11 cellular contexts compared by ENCODE assay signal in genomic region chr3:23991236-23992050, GRCh38. TPM values are rescaled to one million over a fixed set of nuclear protein-coding genes. Genes with fewer than 3 reads are reported as not detected.
A peak's percentile ranks its signal among the peaks of the same experiment; 100 is the strongest.
DNase-seq lines count a peak whose midpoint lies in the region; ATAC-seq and TF ChIP-seq lines count a peak whose summit lies in the region.
"Had no signal": no experiment of that assay in that cellular context is flagged by ENCODE, and none has a peak within 500 bp of the region (broad histone marks: within the 10 kb centered on the region; RNA-seq: fewer than 3 reads in every experiment).

No MANE protein-coding gene starts in this region.

- H3K27me3 Mint-ChIP-seq in type B pancreatic cell = no peaks in the 10 kb centered on the region
- H3K27me3 Mint-ChIP-seq in activated naive CD8-positive, alpha-beta T cell treated with anti-CD3 and anti-CD28 coated beads for 36 hours = no peaks in the 10 kb centered on the region

- no peaks in the 10 kb centered on the region for H3K9me3 Mint-ChIP-seq in type B pancreatic cell
- no peaks in the 10 kb centered on the region for H3K9me3 Mint-ChIP-seq in activated naive CD8-positive, alpha-beta T cell treated with anti-CD3 and anti-CD28 coated beads for 36 hours
- H3K9me3 Mint-ChIP-seq: activated naive CD4-positive, alpha-beta T cell treated with anti-CD3 and anti-CD28 coated beads for 36 hours had no signal

- peak overlapping the region; percentile 46 for H3K27ac Mint-ChIP-seq in type B pancreatic cell
- H3K27ac Mint-ChIP-seq in activated naive CD8-positive, alpha-beta T cell treated with anti-CD3 and anti-CD28 coated beads for 36 hours = no peak overlapping the region
- H3K27ac Mint-ChIP-seq: activated naive CD4-positive, alpha-beta T cell treated with anti-CD3 and anti-CD28 coated beads for 36 hours had no signal

- ATAC-seq in left lobe of liver = peak; percentile 23

- DNase-seq in NOMO-1 treated with DMSO at 0.1 percent for 48 hours (lab: John Stamatoyannopoulos, UW; ENCODE audit: unreplicated experiment) = peak; percentile 4
- no peak for DNase-seq in NOMO-1 treated with dmso at 0.1 percent for 144 hours (lab: John Stamatoyannopoulos, UW; ENCODE audit: unreplicated experiment)
- peak; percentile 81 for DNase-seq in amniotic epithelial cell (ENCODE audit: low read depth)
- DNase-seq in left lobe of liver (ENCODE audit: low spot score) = no peak
- DNase-seq in type B pancreatic cell (ENCODE audit: extremely low spot score, unreplicated experiment) = no peak
- DNase-seq in activated naive CD8-positive, alpha-beta T cell treated with anti-CD3 and anti-CD28 coated beads for 36 hours = no peak
- no peak for DNase-seq in SIG-M5 treated with dmso at 0.1 percent for 504 hours (lab: John Stamatoyannopoulos, UW; ENCODE audit: unreplicated experiment)
- DNase-seq in HUDEP-2 (lab: John Stamatoyannopoulos, UW; ENCODE audit: unreplicated experiment in 76 of 76) = no peak
- DNase-seq: activated naive CD4-positive, alpha-beta T cell treated with anti-CD3 and anti-CD28 coated beads for 36 hours; AML-193; T1000 had no signal

- no peaks in the 10 kb centered on the region for H3K36me3 Mint-ChIP-seq in type B pancreatic cell
- peaks cover 3% of the 10 kb centered on the region for H3K36me3 Mint-ChIP-seq in activated naive CD8-positive, alpha-beta T cell treated with anti-CD3 and anti-CD28 coated beads for 36 hours

- no peak for TF ChIP-seq CTCF in type B pancreatic cell (conservative IDR thresholded peaks at IDR 0.05)

- peak overlapping the region; percentile 42 for H3K4me3 Mint-ChIP-seq in type B pancreatic cell
- H3K4me3 Mint-ChIP-seq in activated naive CD8-positive, alpha-beta T cell treated with anti-CD3 and anti-CD28 coated beads for 36 hours = no peak overlapping the region
- H3K4me3 Mint-ChIP-seq: activated naive CD4-positive, alpha-beta T cell treated with anti-CD3 and anti-CD28 coated beads for 36 hours had no signal

- H3K4me1 Mint-ChIP-seq in type B pancreatic cell (ENCODE audit: unreplicated experiment) = peaks cover 39% of the 10 kb centered on the region
- H3K4me1 Mint-ChIP-seq in activated naive CD8-positive, alpha-beta T cell treated with anti-CD3 and anti-CD28 coated beads for 36 hours = peaks cover 12% of the 10 kb centered on the region

RNA-seq across cellular contexts. Expression of gene NR1D2, which starts 46.4 kb away (rescaled TPM):
- total RNA-seq in left lobe of liver = 20.1 TPM
- total RNA-seq in type B pancreatic cell (ENCODE audit: low replicate concordance) = 20.6 and 23.1 TPM in 2 replicates
- total RNA-seq in activated naive CD8-positive, alpha-beta T cell treated with anti-CD3 and anti-CD28 coated beads for 36 hours = 1 to 10 TPM; 4.8 to 5.0 TPM

Comparison
In these comparisons a context has a peak if more than half of its experiments do, and no peak if none do; other contexts are left out.
1. DNase-seq: peak in NOMO-1 treated with DMSO at 0.1 percent for 48 hours (single experiment) and amniotic epithelial cell (single experiment); none in NOMO-1 treated with dmso at 0.1 percent for 144 hours (single experiment), left lobe of liver (single experiment), type B pancreatic cell (single experiment), activated naive CD8-positive, alpha-beta T cell treated with anti-CD3 and anti-CD28 coated beads for 36 hours (single experiment), SIG-M5 treated with dmso at 0.1 percent for 504 hours (single experiment) and HUDEP-2 (0 of 76).